ENCODE assay signal across 21 cellular contexts in the genomic region with DNA sequence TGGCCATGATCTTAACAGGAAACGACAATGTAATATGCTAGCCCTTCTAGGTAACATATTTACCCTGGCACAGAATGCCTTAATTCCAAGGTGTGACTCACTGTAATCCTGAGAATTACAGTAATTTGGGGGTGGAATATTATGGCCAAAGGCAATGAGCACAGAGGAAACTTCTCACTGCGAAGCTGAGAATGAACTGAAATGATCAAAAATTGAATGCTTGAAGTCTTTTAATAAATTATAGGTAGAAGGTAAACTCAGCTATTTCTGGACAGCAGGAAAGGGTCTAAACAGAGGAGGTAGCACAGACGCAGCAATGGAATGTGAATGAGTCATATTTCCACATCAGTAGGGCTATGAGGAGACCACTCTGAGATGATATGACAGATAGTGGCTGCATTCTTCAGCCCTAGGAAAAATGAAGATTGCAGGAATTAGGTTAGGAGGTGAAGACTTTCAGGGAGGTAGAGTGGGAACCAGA.
A peak's percentile ranks its signal among the peaks of the same experiment; 100 is the strongest.
DNase-seq lines count a peak whose midpoint lies in the region; ATAC-seq and TF ChIP-seq lines count a peak whose summit lies in the region.
"Had no signal": no experiment of that assay in that cellular context is flagged by ENCODE, and none has a peak within 500 bp of the region (broad histone marks: within the 10 kb centered on the region; RNA-seq: fewer than 3 reads in every experiment).

No MANE protein-coding gene starts in this region.

- CTCF ChIA-PET in RWPE1 (lab: Yijun Ruan, JAX) = no interaction called here
- CTCF ChIA-PET in activated CD8-positive, alpha-beta T cell treated with anti-CD3 and anti-CD28 coated beads, Interleukin-2, amount 10 ng/mL, durations not matched to agents 7 days and 5 days (lab: Charles Lee) = no interaction called here
- CTCF ChIA-PET in WTC11 (lab: Charles Lee) = no interaction called here

- H3K27me3 Mint-ChIP-seq in mesothelial cell of epicardium (ENCODE audit: low read depth) = no peaks in the 10 kb centered on the region
- H3K27me3 Mint-ChIP-seq in activated CD8-positive, alpha-beta T cell treated with anti-CD3 and anti-CD28 coated beads, Interleukin-2, amount 10 ng/mL, durations not matched to agents 7 days and 5 days (ENCODE audit: low read depth) = no peaks in the 10 kb centered on the region
- no peaks in the 10 kb centered on the region for H3K27me3 Mint-ChIP-seq in WTC11 (ENCODE audit: low read depth)

- no peak for TF ChIP-seq CTCF in RWPE1 (conservative IDR thresholded peaks at IDR 0.05; ENCODE audit: low read depth)
- no peak for TF ChIP-seq CTCF in epithelial cell of esophagus (IDR thresholded peaks at IDR 0.05; ENCODE audit: insufficient read depth, low read depth, low read length, missing control alignments)
- no peak for TF ChIP-seq CTCF in mesothelial cell of epicardium (IDR thresholded peaks at IDR 0.05; ENCODE audit: unreplicated experiment)
- TF ChIP-seq CTCF in WTC11 (IDR thresholded peaks at IDR 0.05) = no peak

- POLR2A ChIA-PET in RWPE1 (lab: Yijun Ruan, JAX; ENCODE audit: low non-redundant PET) (no interaction called here), WTC11 (lab: Charles Lee) (no interaction called here)
- POLR2A ChIA-PET in activated CD8-positive, alpha-beta T cell treated with anti-CD3 and anti-CD28 coated beads, Interleukin-2, amount 10 ng/mL, durations not matched to agents 7 days and 5 days (lab: Charles Lee) = no interaction called here

- H3K4me1 Mint-ChIP-seq in mesothelial cell of epicardium (peaks cover 14% of the 10 kb centered on the region), WTC11 (no peaks in the 10 kb centered on the region)
- no peaks in the 10 kb centered on the region for H3K4me1 Mint-ChIP-seq in activated CD8-positive, alpha-beta T cell treated with anti-CD3 and anti-CD28 coated beads, Interleukin-2, amount 10 ng/mL, durations not matched to agents 7 days and 5 days (ENCODE audit: low read depth)
- H3K4me1 Mint-ChIP-seq: immature natural killer cell had no signal

- no peak overlapping the region for H3K27ac ChIP-seq in RWPE1
- H3K27ac ChIP-seq: esophagus squamous epithelium, heart left ventricle, uterus had no signal

- ATAC-seq in sciatic nerve (no peak), WTC11 (no peak)
- ATAC-seq in activated CD8-positive, alpha-beta T cell treated with anti-CD3 and anti-CD28 coated beads, Interleukin-2, amount 10 ng/mL, durations not matched to agents 7 days and 5 days = no peak
- ATAC-seq: heart left ventricle had no signal

- peak overlapping the region; percentile 6 for H3K27ac Mint-ChIP-seq in mesothelial cell of epicardium
- H3K27ac Mint-ChIP-seq in activated CD8-positive, alpha-beta T cell treated with anti-CD3 and anti-CD28 coated beads, Interleukin-2, amount 10 ng/mL, durations not matched to agents 7 days and 5 days = no peak overlapping the region
- H3K27ac Mint-ChIP-seq in WTC11 = no peak overlapping the region
- H3K27ac Mint-ChIP-seq: immature natural killer cell had no signal

- intact Hi-C loops in sciatic nerve (cut with DNase I) = no loop called here

- peaks cover 19% of the 10 kb centered on the region for H3K9me3 Mint-ChIP-seq in mesothelial cell of epicardium
- no peaks in the 10 kb centered on the region for H3K9me3 Mint-ChIP-seq in activated CD8-positive, alpha-beta T cell treated with anti-CD3 and anti-CD28 coated beads, Interleukin-2, amount 10 ng/mL, durations not matched to agents 7 days and 5 days (ENCODE audit: insufficient read depth)
- H3K9me3 Mint-ChIP-seq in WTC11 = peaks cover 9% of the 10 kb centered on the region
- H3K9me3 Mint-ChIP-seq: immature natural killer cell had no signal

- no peak overlapping the region for H3K4me3 Mint-ChIP-seq in mesothelial cell of epicardium
- no peak overlapping the region for H3K4me3 Mint-ChIP-seq in activated CD8-positive, alpha-beta T cell treated with anti-CD3 and anti-CD28 coated beads, Interleukin-2, amount 10 ng/mL, durations not matched to agents 7 days and 5 days
- H3K4me3 Mint-ChIP-seq in WTC11 = no peak overlapping the region
- H3K4me3 Mint-ChIP-seq: immature natural killer cell had no signal

- no peaks in the 10 kb centered on the region for H3K36me3 Mint-ChIP-seq in mesothelial cell of epicardium
- no peaks in the 10 kb centered on the region for H3K36me3 Mint-ChIP-seq in activated CD8-positive, alpha-beta T cell treated with anti-CD3 and anti-CD28 coated beads, Interleukin-2, amount 10 ng/mL, durations not matched to agents 7 days and 5 days (ENCODE audit: low read depth)
- H3K36me3 Mint-ChIP-seq in WTC11 = no peaks in the 10 kb centered on the region

- DNase-seq in EH (ENCODE audit: low read depth) = peak; percentile 1
- DNase-seq in RWPE1 (ENCODE audit: low spot score) = peak; percentile 5
- DNase-seq in epithelial cell of esophagus (ENCODE audit: low read depth) = peak; percentile 48
- DNase-seq in mesothelial cell of epicardium (ENCODE audit: low spot score in 2 of 2, unreplicated experiment in 2 of 2) = no peak
- DNase-seq in sciatic nerve (ENCODE audit: low spot score) = no peak
- no peak for DNase-seq in NCI-H1048 (lab: John Stamatoyannopoulos, UW)
- no peak for DNase-seq in activated CD8-positive, alpha-beta T cell treated with anti-CD3 and anti-CD28 coated beads, Interleukin-2, amount 10 ng/mL, durations not matched to agents 7 days and 5 days
- no peak for DNase-seq in WTC11 (ENCODE audit: low spot score)
- DNase-seq: activated CD4-positive, alpha-beta T cell treated with anti-CD3 and anti-CD28 coated beads, Interleukin-2, amount 50 U/mL, for 1 hour; activated CD8-positive, alpha-beta memory T cell treated with anti-CD3 and anti-CD28 coated beads, Interleukin-2, amount 50 U/mL, for 48 hours; activated effector memory CD4-positive, alpha-beta T cell treated with anti-CD3 and anti-CD28 coated beads, Interleukin-2, amount 50 U/mL, for 16 hours; caudate nucleus; DMS79; esophagus squamous epithelium; heart left ventricle; immature natural killer cell; IMR-90; NCI-H187 treated with DMSO at 0.1 percent for 48 hours; NCI-H446; stimulated activated CD4-positive, alpha-beta T cell treated with anti-CD3 and anti-CD28 coated beads, Interleukin-4, amount 100 ng/mL, for 24 hours; uterus had no signal

- H3K4me3 ChIP-seq in epithelial cell of esophagus (ENCODE audit: low read length) = no peak overlapping the region
- H3K4me3 ChIP-seq: esophagus squamous epithelium, heart left ventricle, uterus had no signal

TF ChIP-seq in WTC11, 78 proteins besides CTCF, POLR2A, EP300 and RAD21 (continues in another document):
- TF ChIP-seq IRF2 (CRISPR knock-in tag; IDR thresholded peaks at IDR 0.05; ENCODE audit: borderline replicate concordance, low read depth) (no peak), TCF7 (CRISPR knock-in tag; IDR thresholded peaks at IDR 0.05; ENCODE audit: low read depth) (no peak), CREM (CRISPR knock-in tag; IDR thresholded peaks at IDR 0.05) (no peak), NFATC4 (CRISPR knock-in tag; IDR thresholded peaks at IDR 0.05) (no peak)
- TF ChIP-seq, protein P1, sequence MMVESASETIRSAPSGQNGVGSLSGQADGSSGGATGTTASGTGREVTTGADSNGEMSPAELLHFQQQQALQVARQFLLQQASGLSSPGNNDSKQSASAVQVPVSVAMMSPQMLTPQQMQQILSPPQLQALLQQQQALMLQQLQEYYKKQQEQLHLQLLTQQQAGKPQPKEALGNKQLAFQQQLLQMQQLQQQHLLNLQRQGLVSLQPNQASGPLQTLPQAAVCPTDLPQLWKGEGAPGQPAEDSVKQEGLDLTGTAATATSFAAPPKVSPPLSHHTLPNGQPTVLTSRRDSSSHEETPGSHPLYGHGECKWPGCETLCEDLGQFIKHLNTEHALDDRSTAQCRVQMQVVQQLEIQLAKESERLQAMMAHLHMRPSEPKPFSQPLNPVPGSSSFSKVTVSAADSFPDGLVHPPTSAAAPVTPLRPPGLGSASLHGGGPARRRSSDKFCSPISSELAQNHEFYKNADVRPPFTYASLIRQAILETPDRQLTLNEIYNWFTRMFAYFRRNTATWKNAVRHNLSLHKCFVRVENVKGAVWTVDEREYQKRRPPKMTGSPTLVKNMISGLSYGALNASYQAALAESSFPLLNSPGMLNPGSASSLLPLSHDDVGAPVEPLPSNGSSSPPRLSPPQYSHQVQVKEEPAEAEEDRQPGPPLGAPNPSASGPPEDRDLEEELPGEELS (CRISPR knock-in tag; IDR thresholded peaks at IDR 0.05) = no peak
- TF ChIP-seq, protein P2, sequence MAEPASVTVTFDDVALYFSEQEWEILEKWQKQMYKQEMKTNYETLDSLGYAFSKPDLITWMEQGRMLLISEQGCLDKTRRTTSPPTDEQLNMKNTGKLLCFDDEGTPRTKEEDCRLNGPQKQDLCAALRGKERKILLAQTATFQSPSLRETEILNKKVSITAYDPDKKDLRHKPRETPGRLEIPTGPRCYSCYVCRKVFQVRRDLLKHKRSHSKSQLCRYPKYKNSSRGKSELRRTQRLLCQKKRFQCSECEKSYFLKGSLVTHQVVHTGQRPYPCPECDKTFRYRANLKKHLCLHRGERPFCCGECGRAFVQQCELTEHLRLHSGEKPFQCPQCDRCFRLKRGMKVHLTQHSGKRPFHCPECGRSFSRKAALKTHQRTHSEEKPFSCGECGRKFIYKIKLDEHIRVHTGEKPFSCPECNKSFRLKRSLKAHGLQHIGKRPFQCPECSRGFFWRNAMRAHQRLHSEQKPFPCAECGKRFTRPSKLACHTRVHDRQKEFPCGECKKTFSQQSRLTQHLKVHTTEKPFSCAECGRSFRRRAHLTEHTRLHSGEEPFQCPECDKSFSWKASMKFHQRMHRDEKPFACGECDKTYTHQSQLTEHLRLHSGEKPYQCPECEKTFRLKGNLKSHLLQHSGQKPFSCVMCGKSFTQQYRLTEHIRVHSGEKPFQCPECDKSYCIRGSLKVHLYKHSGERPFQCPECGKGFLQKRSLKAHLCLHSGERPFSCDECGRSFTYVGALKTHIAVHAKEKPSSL (CRISPR knock-in tag; conservative IDR thresholded peaks at IDR 0.05) = no peak

Comparison
In these comparisons a context has a peak if more than half of its experiments do, and no peak if none do; other contexts are left out.
1. DNase-seq: peak in EH (single experiment), RWPE1 (single experiment) and epithelial cell of esophagus (single experiment); none in mesothelial cell of epicardium (0 of 2), sciatic nerve (single experiment), NCI-H1048 (single experiment), activated CD8-positive, alpha-beta T cell treated with anti-CD3 and anti-CD28 coated beads, Interleukin-2, amount 10 ng/mL, durations not matched to agents 7 days and 5 days (single experiment) and WTC11 (single experiment).